ENCODE assay signal across 29 cellular contexts in the genomic region with DNA sequence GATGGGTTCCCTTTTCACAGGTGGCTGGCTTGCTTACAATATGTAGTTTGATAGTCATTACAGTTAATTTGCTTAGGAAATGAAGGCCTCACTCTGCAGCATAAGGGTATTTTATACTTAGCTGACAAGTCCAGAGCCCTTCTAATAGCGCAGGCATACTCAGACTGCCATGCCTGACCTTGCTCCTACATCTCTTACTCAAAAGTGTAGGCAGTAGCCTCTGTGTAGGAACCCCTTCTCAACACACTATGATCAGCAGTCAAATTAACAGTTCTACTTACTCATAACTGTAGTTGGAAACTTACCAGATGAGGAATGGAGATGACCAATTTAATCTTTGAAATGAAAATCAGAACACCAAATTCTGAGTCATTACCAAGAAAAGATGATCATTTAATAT.
DNase-seq lines count a peak whose midpoint lies in the region; ATAC-seq, FAIRE-seq and TF ChIP-seq lines count a peak whose summit lies in the region.
"Had no signal": no experiment of that assay in that cellular context is flagged by ENCODE, and none has a peak within 500 bp of the region (broad histone marks: within the 10 kb centered on the region; RNA-seq: fewer than 3 reads in every experiment).

No MANE protein-coding gene starts in this region.

- H3K79me2 ChIP-seq in GM12878 (ENCODE audit: control insufficient read depth, insufficient read depth, low read length), result no peaks in the 10 kb centered on the region

- RAD21 ChIA-PET in GM12878 (lab: Charles Lee; ENCODE audit: unreplicated experiment), result interaction anchor here (1.2 to 1.5 kb wide), 2 partner anchors 17 to 23 kb away, joined by 3 to 4 read pairs; no protein-coding TSS in a partner anchor

- H3K36me3 ChIP-seq in GM12878 (ENCODE audit: control insufficient read depth in 2 of 2, insufficient read depth in 2 of 2, low read length in 1 of 2), result no peaks in the 10 kb centered on the region
- H3K36me3 ChIP-seq: adrenal gland, left ventricle myocardium inferior had no signal

- FAIRE-seq in GM12878 (lab: Jason Lieb, UNC), result no peak

- H3K4me2 ChIP-seq in GM12878 (ENCODE audit: control insufficient read depth, insufficient read depth), result no peak overlapping the region

- no peaks in the 10 kb centered on the region for H4K20me1 ChIP-seq in GM12878 (ENCODE audit: control insufficient read depth, insufficient read depth)

- H3K9me3 ChIP-seq in GM12878 (replicated peaks; ENCODE audit: control insufficient read depth, insufficient read depth, low read length), result no peaks in the 10 kb centered on the region
- H3K9me3 ChIP-seq: adrenal gland, left ventricle myocardium inferior had no signal

- no peak for TF ChIP-seq POLR2A in GM12878 (IDR thresholded peaks at IDR 0.05; ENCODE audit: low read depth, low read length)

- WGBS in GM12878 (ENCODE audit: insufficient coverage, insufficient replicate concordance, low lambda C conversion rate, missing lambda C conversion rate), result 5% methylated on average over 1 of the region's 1 CpG

- no peaks in the 10 kb centered on the region for H3K4me1 ChIP-seq in GM12878 (ENCODE audit: control insufficient read depth, insufficient read depth, low read length)
- H3K4me1 ChIP-seq: adrenal gland, left ventricle myocardium inferior had no signal

- CTCF ChIA-PET in GM12878 (lab: Yijun Ruan, JAX), result interaction anchor here (0.7 kb wide), 1 partner anchor 153 kb away, joined by 3 read pairs; no protein-coding TSS in a partner anchor

- no peak for TF ChIP-seq RAD21 in GM12878 (IDR thresholded peaks at IDR 0.05; ENCODE audit: insufficient read depth, low read depth, low read length)

- H3K27me3 ChIP-seq in GM12878 (replicated peaks in 1 of 2; ENCODE audit: control insufficient read depth in 2 of 2, insufficient read depth in 2 of 2, low read length in 1 of 2), result no peaks in the 10 kb centered on the region
- H3K27me3 ChIP-seq: adrenal gland had no signal

- in situ Hi-C loops in GM12878 (cut with MboI), result no loop called here

- no peak for DNase-seq in GM12878 (ENCODE audit: low read depth, low spot score)
- no peak for DNase-seq in T1000 (lab: John Stamatoyannopoulos, UW)
- DNase-seq in GF-D8 (lab: John Stamatoyannopoulos, UW), result no peak
- DNase-seq in NCI-H774 (lab: John Stamatoyannopoulos, UW), result no peak
- DNase-seq in HuH-7.5 (ENCODE audit: low spot score), result no peak
- DNase-seq: ACHN; activated CD4-positive, alpha-beta memory T cell treated with anti-CD3 and anti-CD28 coated beads, Interleukin-2, amount 10 ng/mL, durations not matched to agents 7 days and 5 days; activated CD8-positive, alpha-beta memory T cell treated with anti-CD3 and anti-CD28 coated beads, Interleukin-2, amount 50 U/mL, for 48 hours; activated naive CD4-positive, alpha-beta T cell treated with anti-CD3 and anti-CD28 coated beads for 36 hours; adrenal gland; CD4-positive, alpha-beta memory T cell; erythroblast; GM23248; head of caudate nucleus; islet precursor cell; KBM-7; left ventricle myocardium inferior; mesenchymal stem cell; NCI-H1092; NCI-H1694 treated with DMSO at 0.1 percent for 48 hours; NCI-H510A treated with DMSO at 0.1 percent for 48 hours; nephron progenitor cell; PC-3; stimulated activated CD4-positive, alpha-beta T cell treated with anti-CD3 and anti-CD28 coated beads, Interleukin-4, amount 100 ng/mL, for 24 hours; T-helper 2 cell had no signal

- no peak overlapping the region for H3K27ac ChIP-seq in GM12878 (ENCODE audit: control insufficient read depth, insufficient read depth)
- H3K27ac ChIP-seq: adrenal gland, GM23248, left ventricle myocardium inferior had no signal

- SMC1A ChIA-PET in GM12878 (lab: Charles Lee; ENCODE audit: uncharacterized antibody, unreplicated experiment), result interaction anchor here (0.7 to 1.2 kb wide), 2 partner anchors 19 to 122 kb away, joined by 3 read pairs; no protein-coding TSS in a partner anchor

- intact Hi-C loops in GM12878 (cut with micrococcal nuclease; ENCODE audit: unreplicated experiment), result no loop called here

- H3K4me3 ChIP-seq in GM12878, result no peak overlapping the region
- H3K4me3 ChIP-seq: adrenal gland, GM23248, left ventricle myocardium inferior had no signal

- H3K9ac ChIP-seq in GM12878 (ENCODE audit: control insufficient read depth, insufficient read depth, low read length), result no peak overlapping the region
- H3K9ac ChIP-seq: GM23248 had no signal

- ATAC-seq in GM18858 (IDR thresholded peaks at IDR 0.05; ENCODE audit: unreplicated experiment) (peak; percentile 41), GM21526 (IDR thresholded peaks at IDR 0.05; ENCODE audit: low FRiP score, unreplicated experiment) (peak; percentile 41), HG03025 (IDR thresholded peaks at IDR 0.05; ENCODE audit: low FRiP score, unreplicated experiment) (peak; percentile 55), GM12878 (peak; percentile 67)
- ATAC-seq: PC-3, Right ventricle myocardium inferior had no signal

- no peak overlapping the region for H2AFZ ChIP-seq in GM12878 (ENCODE audit: control insufficient read depth, low read depth, low read length)
- H2AFZ ChIP-seq: GM23248 had no signal

- TF ChIP-seq CTCF in GM12878 (IDR thresholded peaks at IDR 0.05 in 2 of 3, conservative IDR thresholded peaks at IDR 0.05 in 1 of 3; ENCODE audit: control insufficient read depth in 2 of 3, extremely low read depth in 1 of 3, insufficient read depth in 1 of 3, low read depth in 3 of 3, low read length in 3 of 3), result no peak

- POLR2A ChIA-PET in GM12878 (lab: Charles Lee), result no interaction called here

- no TSS peak for BruUV-seq in GM12878 (replicated peaks; lab: Mats Ljungman, UMichigan)

- no peak for TF ChIP-seq EP300 in GM12878 (IDR thresholded peaks at IDR 0.05; ENCODE audit: borderline replicate concordance in 1 of 2, control insufficient read depth in 1 of 2, low read depth in 2 of 2, low read length in 2 of 2)

TF ChIP-seq in GM12878, 131 proteins besides CTCF, POLR2A, EP300 and RAD21:
- TF ChIP-seq BCL11A (IDR thresholded peaks at IDR 0.05; ENCODE audit: low read depth, low read length) (0 out of 2 replicates have a peak, but pooled peaks have one; percentile 30), JUNB (IDR thresholded peaks at IDR 0.05) (peak; percentile 38; the same call in 1 of the 2 replicates)
- TF ChIP-seq, protein P1, sequence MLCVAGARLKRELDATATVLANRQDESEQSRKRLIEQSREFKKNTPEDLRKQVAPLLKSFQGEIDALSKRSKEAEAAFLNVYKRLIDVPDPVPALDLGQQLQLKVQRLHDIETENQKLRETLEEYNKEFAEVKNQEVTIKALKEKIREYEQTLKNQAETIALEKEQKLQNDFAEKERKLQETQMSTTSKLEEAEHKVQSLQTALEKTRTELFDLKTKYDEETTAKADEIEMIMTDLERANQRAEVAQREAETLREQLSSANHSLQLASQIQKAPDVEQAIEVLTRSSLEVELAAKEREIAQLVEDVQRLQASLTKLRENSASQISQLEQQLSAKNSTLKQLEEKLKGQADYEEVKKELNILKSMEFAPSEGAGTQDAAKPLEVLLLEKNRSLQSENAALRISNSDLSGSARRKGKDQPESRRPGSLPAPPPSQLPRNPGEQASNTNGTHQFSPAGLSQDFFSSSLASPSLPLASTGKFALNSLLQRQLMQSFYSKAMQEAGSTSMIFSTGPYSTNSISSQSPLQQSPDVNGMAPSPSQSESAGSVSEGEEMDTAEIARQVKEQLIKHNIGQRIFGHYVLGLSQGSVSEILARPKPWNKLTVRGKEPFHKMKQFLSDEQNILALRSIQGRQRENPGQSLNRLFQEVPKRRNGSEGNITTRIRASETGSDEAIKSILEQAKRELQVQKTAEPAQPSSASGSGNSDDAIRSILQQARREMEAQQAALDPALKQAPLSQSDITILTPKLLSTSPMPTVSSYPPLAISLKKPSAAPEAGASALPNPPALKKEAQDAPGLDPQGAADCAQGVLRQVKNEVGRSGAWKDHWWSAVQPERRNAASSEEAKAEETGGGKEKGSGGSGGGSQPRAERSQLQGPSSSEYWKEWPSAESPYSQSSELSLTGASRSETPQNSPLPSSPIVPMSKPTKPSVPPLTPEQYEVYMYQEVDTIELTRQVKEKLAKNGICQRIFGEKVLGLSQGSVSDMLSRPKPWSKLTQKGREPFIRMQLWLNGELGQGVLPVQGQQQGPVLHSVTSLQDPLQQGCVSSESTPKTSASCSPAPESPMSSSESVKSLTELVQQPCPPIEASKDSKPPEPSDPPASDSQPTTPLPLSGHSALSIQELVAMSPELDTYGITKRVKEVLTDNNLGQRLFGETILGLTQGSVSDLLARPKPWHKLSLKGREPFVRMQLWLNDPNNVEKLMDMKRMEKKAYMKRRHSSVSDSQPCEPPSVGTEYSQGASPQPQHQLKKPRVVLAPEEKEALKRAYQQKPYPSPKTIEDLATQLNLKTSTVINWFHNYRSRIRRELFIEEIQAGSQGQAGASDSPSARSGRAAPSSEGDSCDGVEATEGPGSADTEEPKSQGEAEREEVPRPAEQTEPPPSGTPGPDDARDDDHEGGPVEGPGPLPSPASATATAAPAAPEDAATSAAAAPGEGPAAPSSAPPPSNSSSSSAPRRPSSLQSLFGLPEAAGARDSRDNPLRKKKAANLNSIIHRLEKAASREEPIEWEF (IDR thresholded peaks at IDR 0.05; ENCODE audit: insufficient replicate concordance, low read depth, low read length), result no peak
